24 cellular contexts compared by ENCODE assay signal in genomic region chr11:69192282-69192681, GRCh38. TPM values are rescaled to one million over a fixed set of nuclear protein-coding genes. Genes with fewer than 3 reads are reported as not detected.
"Had no signal": no experiment of that assay in that cellular context is flagged by ENCODE, and none has a peak within 500 bp of the region (broad histone marks: within the 10 kb centered on the region; RNA-seq: fewer than 3 reads in every experiment).

No MANE protein-coding gene starts in this region.

- H3K4me1 Mint-ChIP-seq: activated naive CD8-positive, alpha-beta T cell treated with anti-CD3 and anti-CD28 coated beads, Interleukin-2, amount 50 U/mL, for 24 hours; central memory CD8-positive, alpha-beta T cell; stimulated activated memory B cell treated with anti-CD40 and anti-IgM and Interleukin-4, amounts not matched to agents 10 μg/mL and 1 μg/mL and 100 μg/mL, for 72 hours had no signal

- H3K4me3 Mint-ChIP-seq: activated CD4-positive, alpha-beta T cell treated with anti-CD3 and anti-CD28 coated beads, Interleukin-2, amount 10 ng/mL, durations not matched to agents 7 days and 5 days; activated CD8-positive, alpha-beta T cell treated with anti-CD3 and anti-CD28 coated beads, Interleukin-2, amount 10 ng/mL, durations not matched to agents 7 days and 5 days; activated naive CD4-positive, alpha-beta T cell treated with anti-CD3 and anti-CD28 coated beads, Interleukin-2, amount 10 ng/mL, durations not matched to agents 7 days and 5 days; activated naive CD8-positive, alpha-beta T cell treated with anti-CD3 and anti-CD28 coated beads, Interleukin-2, amount 50 U/mL, for 24 hours; central memory CD8-positive, alpha-beta T cell; stimulated activated memory B cell treated with anti-CD40 and anti-IgM and Interleukin-4, amounts not matched to agents 10 μg/mL and 1 μg/mL and 100 μg/mL, for 72 hours had no signal

- H3K27ac Mint-ChIP-seq: activated CD4-positive, alpha-beta T cell treated with anti-CD3 and anti-CD28 coated beads, Interleukin-2, amount 10 ng/mL, durations not matched to agents 7 days and 5 days; activated naive CD4-positive, alpha-beta T cell treated with anti-CD3 and anti-CD28 coated beads, Interleukin-2, amount 10 ng/mL, durations not matched to agents 7 days and 5 days; activated naive CD8-positive, alpha-beta T cell treated with anti-CD3 and anti-CD28 coated beads, Interleukin-2, amount 50 U/mL, for 24 hours; stimulated activated memory B cell treated with anti-CD40 and anti-IgM and Interleukin-4, amounts not matched to agents 10 μg/mL and 1 μg/mL and 100 μg/mL, for 72 hours had no signal

- ATAC-seq: activated CD8-positive, alpha-beta T cell treated with anti-CD3 and anti-CD28 coated beads, Interleukin-2, amount 10 ng/mL, durations not matched to agents 7 days and 5 days; activated naive CD8-positive, alpha-beta T cell treated with anti-CD3 and anti-CD28 coated beads, Interleukin-2, amount 50 U/mL, for 24 hours; stimulated activated memory B cell treated with anti-CD40 and anti-IgM and Interleukin-4, amounts not matched to agents 10 μg/mL and 1 μg/mL and 100 μg/mL, for 72 hours had no signal

- H3K27me3 Mint-ChIP-seq: activated CD4-positive, alpha-beta T cell treated with anti-CD3 and anti-CD28 coated beads, Interleukin-2, amount 10 ng/mL, durations not matched to agents 7 days and 5 days; activated naive CD4-positive, alpha-beta T cell treated with anti-CD3 and anti-CD28 coated beads, Interleukin-2, amount 10 ng/mL, durations not matched to agents 7 days and 5 days; activated naive CD8-positive, alpha-beta T cell treated with anti-CD3 and anti-CD28 coated beads, Interleukin-2, amount 50 U/mL, for 24 hours; central memory CD8-positive, alpha-beta T cell had no signal

- H3K36me3 Mint-ChIP-seq: activated naive CD4-positive, alpha-beta T cell treated with anti-CD3 and anti-CD28 coated beads, Interleukin-2, amount 10 ng/mL, durations not matched to agents 7 days and 5 days had no signal

- FAIRE-seq: endometrium, frontal cortex, pancreas had no signal

- H3K36me3 ChIP-seq: colonic mucosa, heart left ventricle, left ventricle myocardium inferior, pancreas, sigmoid colon, upper lobe of left lung had no signal

- H3K4me3 ChIP-seq: colonic mucosa, heart left ventricle, left ventricle myocardium inferior, pancreas, sigmoid colon, testis, upper lobe of left lung had no signal

- H3K9me3 ChIP-seq: colonic mucosa, pancreas, testis, upper lobe of left lung had no signal

- DNase-seq: activated CD4-positive, alpha-beta T cell treated with anti-CD3 and anti-CD28 coated beads, Interleukin-2, amount 10 ng/mL, durations not matched to agents 7 days and 5 days; activated CD4-positive, CD25-positive, alpha-beta regulatory T cell; activated CD8-positive, alpha-beta T cell treated with anti-CD3 and anti-CD28 coated beads, Interleukin-2, amount 10 ng/mL, durations not matched to agents 7 days and 5 days; activated effector memory CD4-positive, alpha-beta T cell treated with Interleukin-2 at 50 U/mL for 16 hours; activated naive CD4-positive, alpha-beta T cell treated with anti-CD3 and anti-CD28 coated beads, Interleukin-2, amount 10 ng/mL, durations not matched to agents 7 days and 5 days; activated naive CD8-positive, alpha-beta T cell treated with anti-CD3 and anti-CD28 coated beads, Interleukin-2, amount 50 U/mL, for 24 hours; activated T-cell treated with anti-CD3 and anti-CD28 coated beads, Interleukin-2, amount 50 U/mL, for 48 hours; anterior cingulate cortex; colonic mucosa; heart left ventricle; left ventricle myocardium inferior; mammary epithelial cell; sigmoid colon; stimulated activated CD4-positive, alpha-beta T cell treated with anti-CD3 and anti-CD28 coated beads, Interleukin-4, amount 100 ng/mL, for 4 hours; SW 1271; T-helper 2 cell; testis; upper lobe of left lung had no signal

- H3K27me3 ChIP-seq: colonic mucosa, pancreas, sigmoid colon, testis, upper lobe of left lung had no signal

- H3K4me1 ChIP-seq: colonic mucosa, pancreas, sigmoid colon, testis, upper lobe of left lung had no signal

- H3K27ac ChIP-seq: colonic mucosa, heart left ventricle, left ventricle myocardium inferior, pancreas, sigmoid colon, testis, upper lobe of left lung had no signal

RNA-seq across cellular contexts. Expression of gene SMIM38, which starts 36.5 kb away (rescaled TPM):
- total RNA-seq: kidney epithelial cell, left ventricle myocardium inferior had no signal
- polyA plus RNA-seq: mammary epithelial cell had no signal
